1 cellular context compared by ENCODE assay signal in genomic region chr10:132443998-132444876, GRCh38.
TF ChIP-seq lines count a peak whose summit lies in the region.

No MANE protein-coding gene starts in this region.

TF ChIP-seq in K562, 482 proteins besides CTCF, POLR2A, EP300 and RAD21 (continued from another document):
- peak; percentile 84 for TF ChIP-seq VEZF1 (CRISPR knock-in tag; IDR thresholded peaks at IDR 0.05)
- no peak for TF ChIP-seq ZNF318 (IDR thresholded peaks at IDR 0.05; ENCODE audit: borderline replicate concordance in 1 of 2, low read depth in 1 of 2)
- peak; percentile 72 for TF ChIP-seq EGR1 (conservative IDR thresholded peaks at IDR 0.05)
- TF ChIP-seq HNRNPK (IDR thresholded peaks at IDR 0.05; ENCODE audit: low read depth, low read length, poor library complexity, severe bottlenecking), result no peak
- no peak for TF ChIP-seq RBM14 (IDR thresholded peaks at IDR 0.05; ENCODE audit: borderline replicate concordance, insufficient read depth, low read depth, low read length)
- TF ChIP-seq NCOA6 (IDR thresholded peaks at IDR 0.05), result no peak
- TF ChIP-seq CREM (IDR thresholded peaks at IDR 0.05; ENCODE audit: low read depth), result no peak
- TF ChIP-seq ZNF780A (CRISPR knock-in tag; IDR thresholded peaks at IDR 0.05), result no peak
- TF ChIP-seq BCOR (IDR thresholded peaks at IDR 0.05), result no peak
TF ChIP-seq in K562: peak in this region for 3.
